1 cellular context compared by ENCODE assay signal in the genomic region with DNA sequence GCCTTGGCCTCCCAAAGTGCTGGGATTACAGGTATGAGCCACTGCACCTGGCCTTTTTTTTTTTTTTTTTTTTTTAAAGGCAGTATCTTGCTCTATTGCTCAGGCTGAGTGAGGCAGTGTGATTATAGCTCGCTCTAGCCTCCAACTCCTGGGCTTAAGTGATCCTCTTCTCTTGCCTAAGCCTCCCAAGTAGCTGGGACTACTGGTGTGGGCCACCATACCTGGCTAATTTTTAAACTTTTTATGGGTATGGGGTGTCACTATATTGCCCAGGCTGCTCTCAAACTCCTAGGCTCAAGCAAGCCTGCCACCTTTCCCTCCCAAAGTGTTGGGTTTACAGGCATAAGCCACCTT.
TF ChIP-seq lines count a peak whose summit lies in the region.

No MANE protein-coding gene starts in this region.

TF ChIP-seq in HepG2, 621 proteins besides CTCF, POLR2A, EP300 and RAD21:
- no peak for TF ChIP-seq KAT8 (CRISPR knock-in tag; IDR thresholded peaks at IDR 0.05)
